15 cellular contexts compared by ENCODE assay signal in genomic region chr10:71276873-71277272, GRCh38. TPM values are rescaled to one million over a fixed set of nuclear protein-coding genes. Genes with fewer than 3 reads are reported as not detected.
DNase-seq lines count a peak whose midpoint lies in the region; TF ChIP-seq lines count a peak whose summit lies in the region.
"Had no signal": no experiment of that assay in that cellular context is flagged by ENCODE, and none has a peak within 500 bp of the region (broad histone marks: within the 10 kb centered on the region; RNA-seq: fewer than 3 reads in every experiment).

No MANE protein-coding gene starts in this region.

- H3K79me1 ChIP-seq in neuronal stem cell (ENCODE audit: low read depth, low read length): no peaks in the 10 kb centered on the region

- H3K4ac ChIP-seq in neuronal stem cell (ENCODE audit: low read length): no peak overlapping the region

- peak overlapping the region; percentile 26 for H2AK5ac ChIP-seq in neuronal stem cell (ENCODE audit: low read depth, low read length)

- H3K4me3 Mint-ChIP-seq in endodermal cell: no peak overlapping the region
- H3K4me3 Mint-ChIP-seq: CD8-positive, alpha-beta memory T cell had no signal

- peaks cover 64% of the 10 kb centered on the region for H3K79me2 ChIP-seq in SK-N-SH (ENCODE audit: insufficient read depth)

- intact Hi-C loops in posterior vena cava (cut with DNase I): loop anchor here in 1 of 2 donors (10.0 kb wide), 1 partner anchor 1512 kb away; no protein-coding TSS in a partner anchor

- H4K8ac ChIP-seq in neuronal stem cell (ENCODE audit: low read depth, low read length): no peak overlapping the region

- peak overlapping the region; percentile 41 for H2BK120ac ChIP-seq in neuronal stem cell (ENCODE audit: low read depth, low read length)

- peaks cover 5 to 7% of the 10 kb centered on the region in 2 experiments for H3K36me3 ChIP-seq in SK-N-SH (replicated peaks in 1 of 2; ENCODE audit: control insufficient read depth in 1 of 2, insufficient read depth in 2 of 2, low read length in 1 of 2)
- no peaks in the 10 kb centered on the region for H3K36me3 ChIP-seq in neuronal stem cell (replicated peaks in 1 of 2; ENCODE audit: control insufficient read depth in 2 of 2, insufficient read depth in 2 of 2, low read length in 2 of 2)
- no peaks in the 10 kb centered on the region for H3K36me3 ChIP-seq in endodermal cell (ENCODE audit: control insufficient read depth, insufficient read depth, low read length)
- H3K36me3 ChIP-seq: BLaER1 had no signal

- no peak overlapping the region for H3K4me2 ChIP-seq in SK-N-SH
- no peak overlapping the region for H3K4me2 ChIP-seq in neuronal stem cell (ENCODE audit: insufficient read depth, low read length, poor library complexity, severe bottlenecking)
- H3K4me2 ChIP-seq: A549, BLaER1 had no signal

- H3F3A ChIP-seq in SK-N-SH (replicated peaks; ENCODE audit: insufficient read depth): peaks cover 4% of the 10 kb centered on the region

- H3K27ac ChIP-seq in SK-N-SH (ENCODE audit: low read depth in 2 of 2, low read length in 1 of 2): peak overlapping the region in 1 of 2 experiments; percentile 99; a peak in 2 of 4 replicates
- peak overlapping the region; percentile 8 for H3K27ac ChIP-seq in caudate nucleus (ENCODE audit: low read depth, low read length)
- H3K27ac ChIP-seq in neuronal stem cell (replicated peaks; ENCODE audit: low read length): no peak overlapping the region
- H3K27ac ChIP-seq in endodermal cell (ENCODE audit: low read depth, low read length): no peak overlapping the region
- H3K27ac ChIP-seq: A549, BLaER1, GM23248, HL-60 had no signal

- no peak overlapping the region for H3K14ac ChIP-seq in neuronal stem cell (ENCODE audit: low read length)

- CTCF ChIA-PET in SK-N-SH (lab: Yijun Ruan, JAX): interaction anchor here (0.7 to 4.7 kb wide), 19 partner anchors 7 to 389 kb away, joined by 3 to 20 read pairs (median 4); partner anchors contain the start of genes PCBD1 and UNC5B

- peaks cover 18% of the 10 kb centered on the region for H3K4me1 Mint-ChIP-seq in endodermal cell
- H3K4me1 Mint-ChIP-seq: CD8-positive, alpha-beta memory T cell had no signal

- DNase-seq in SK-N-SH: peak; percentile 81
- DNase-seq in caudate nucleus (lab: John Stamatoyannopoulos, UW): no peak
- DNase-seq in neuronal stem cell (ENCODE audit: low spot score): no peak
- DNase-seq in T-helper 2 cell: no peak
- no peak for DNase-seq in posterior vena cava (ENCODE audit: low spot score)
- DNase-seq in endodermal cell: no peak
- DNase-seq: Caco-2; CD8-positive, alpha-beta memory T cell; DND-41; GDM1; GM23248; H7 had no signal

- no peaks in the 10 kb centered on the region for H3K27me3 Mint-ChIP-seq in endodermal cell (ENCODE audit: insufficient read depth)

- H3K4me1 ChIP-seq in SK-N-SH (ENCODE audit: control insufficient read depth in 1 of 2, insufficient read depth in 2 of 2, low read depth in 1 of 2, low read length in 1 of 2): peaks cover 11 to 84% of the 10 kb centered on the region in 2 experiments
- peaks cover 0 to 13% of the 10 kb centered on the region in 2 donors for H3K4me1 ChIP-seq in neuronal stem cell (ENCODE audit: control insufficient read depth in 2 of 2, insufficient read depth in 1 of 2, low read depth in 1 of 2, low read length in 2 of 2)
- peaks cover 9% of the 10 kb centered on the region for H3K4me1 ChIP-seq in endodermal cell (ENCODE audit: control insufficient read depth, insufficient read depth, low read length)
- H3K4me1 ChIP-seq: Caco-2 had no signal

- H3K4me3 ChIP-seq in SK-N-SH (ENCODE audit: low read depth in 2 of 2, low read length in 1 of 2) (no peak overlapping the region), neuronal stem cell (ENCODE audit: low read length in 2 of 2) (no peak overlapping the region), endodermal cell (ENCODE audit: low read length) (no peak overlapping the region)
- H3K4me3 ChIP-seq: A549, BLaER1, GM23248 had no signal

- H2AFZ ChIP-seq in SK-N-SH (ENCODE audit: low read depth) (no peak overlapping the region), neuronal stem cell (ENCODE audit: low read length) (no peak overlapping the region)
- H2AFZ ChIP-seq: GM23248 had no signal

- H3K9ac ChIP-seq in SK-N-SH (no peak overlapping the region), neuronal stem cell (ENCODE audit: low read depth, low read length, poor library complexity) (no peak overlapping the region), endodermal cell (ENCODE audit: extremely low read depth, low read length, poor library complexity, severe bottlenecking) (no peak overlapping the region)
- H3K9ac ChIP-seq: BLaER1, GM23248 had no signal

- H3K9me3 Mint-ChIP-seq in endodermal cell: no peaks in the 10 kb centered on the region
- H3K9me3 Mint-ChIP-seq: CD8-positive, alpha-beta memory T cell had no signal

- no peak overlapping the region for H2BK12ac ChIP-seq in neuronal stem cell (ENCODE audit: low read length)

- H3K27me3 ChIP-seq in SK-N-SH (ENCODE audit: insufficient read depth) (no peaks in the 10 kb centered on the region), neuronal stem cell (ENCODE audit: control insufficient read depth in 3 of 3, insufficient read depth in 3 of 3, low read depth in 1 of 3, low read length in 3 of 3) (peaks cover 0 to 7% (median 0%) of the 10 kb centered on the region in 3 experiments), endodermal cell (ENCODE audit: control insufficient read depth, insufficient read depth, low read length, poor library complexity, severe bottlenecking) (no peaks in the 10 kb centered on the region)
- H3K27me3 ChIP-seq: BLaER1 had no signal

- peak overlapping the region; percentile 38 for H2BK15ac ChIP-seq in neuronal stem cell (ENCODE audit: low read length)

- POLR2A ChIA-PET in SK-N-SH (lab: Yijun Ruan, JAX): interaction anchor here (0.9 to 4.4 kb wide), 15 partner anchors 11 to 386 kb away, joined by 3 to 39 read pairs (median 7); no protein-coding TSS in a partner anchor

- H4K20me1 ChIP-seq in SK-N-SH (ENCODE audit: insufficient read depth): peaks cover 79% of the 10 kb centered on the region; the same call in 1 of the 2 replicates
- H4K20me1 ChIP-seq: BLaER1 had no signal

- WGBS in SK-N-SH (ENCODE audit: low lambda C conversion rate): 73% methylated on average over 7 of the region's 9 CpGs
- no CpG with 5 or more reads among the region's 9 CpGs for WGBS in neuronal stem cell (ENCODE audit: extremely low coverage in 2 of 2, insufficient read length in 2 of 2, insufficient replicate concordance in 1 of 2), 2 donors
- WGBS in endodermal cell (ENCODE audit: insufficient coverage in 1 of 2, insufficient read length in 1 of 2), 2 experiments: 81 to 88% methylated on average over 8 to 9 of the region's 9 CpGs

- no peak overlapping the region for H2BK5ac ChIP-seq in neuronal stem cell (ENCODE audit: low read length)

- no peaks in the 10 kb centered on the region for H3K36me3 Mint-ChIP-seq in endodermal cell (ENCODE audit: low read depth)
- H3K36me3 Mint-ChIP-seq: CD8-positive, alpha-beta memory T cell had no signal

- no peaks in the 10 kb centered on the region for H3K9me2 ChIP-seq in SK-N-SH

- no peak overlapping the region for H3K18ac ChIP-seq in neuronal stem cell (ENCODE audit: low read length)

- peak; percentile 5; the same call in 1 of the 2 replicates for TF ChIP-seq RAD21 in SK-N-SH (IDR thresholded peaks at IDR 0.05; ENCODE audit: low read length)

- H4K91ac ChIP-seq in neuronal stem cell (ENCODE audit: low read depth, low read length, poor library complexity): no peak overlapping the region

- no peaks in the 10 kb centered on the region for H3K9me3 ChIP-seq in SK-N-SH
- H3K9me3 ChIP-seq in neuronal stem cell (replicated peaks in 1 of 2; ENCODE audit: control insufficient read depth in 2 of 2, insufficient read depth in 1 of 2, low read depth in 1 of 2, low read length in 2 of 2): no peaks in the 10 kb centered on the region
- H3K9me3 ChIP-seq in endodermal cell (ENCODE audit: control insufficient read depth, low read length): no peaks in the 10 kb centered on the region
- H3K9me3 ChIP-seq: A549, BLaER1, Caco-2 had no signal

- H3K23ac ChIP-seq in neuronal stem cell (ENCODE audit: low read depth, low read length, poor library complexity): no peak overlapping the region

- peak in 1 of 2 experiments; percentile 80; a peak in 2 of 4 replicates for TF ChIP-seq EP300 in SK-N-SH (IDR thresholded peaks at IDR 0.05; ENCODE audit: borderline replicate concordance in 1 of 2, low read depth in 1 of 2, low read length in 1 of 2)

- H3K27ac Mint-ChIP-seq in endodermal cell: no peak overlapping the region
- H3K27ac Mint-ChIP-seq: CD8-positive, alpha-beta memory T cell had no signal

- TF ChIP-seq CTCF in SK-N-SH (IDR thresholded peaks at IDR 0.05): no peak
- TF ChIP-seq CTCF in endodermal cell (conservative IDR thresholded peaks at IDR 0.05): no peak

TF ChIP-seq in SK-N-SH, 30 proteins besides CTCF, POLR2A, EP300 and RAD21 (continues in another document):
- peak; percentile 24 for TF ChIP-seq CHD2 (IDR thresholded peaks at IDR 0.05; ENCODE audit: low read length, partially characterized antibody)
- no peak for TF ChIP-seq POLR2AphosphoS5 (IDR thresholded peaks at IDR 0.05; ENCODE audit: low read depth, low read length)
- peak; percentile 71 for TF ChIP-seq MXI1 (IDR thresholded peaks at IDR 0.05; ENCODE audit: low read depth, low read length)

RNA-seq across cellular contexts. Expression of gene SLC29A3, which starts 42.2 kb away (rescaled TPM):
- 3.8 and 4.6 TPM in 2 replicates for polyA plus RNA-seq in SK-N-SH (2012; rRNA removed)
- polyA plus RNA-seq in SK-N-SH (2012; cell fraction: cytosol; rRNA removed): 2.2 and 3.1 TPM in 2 replicates
- polyA plus RNA-seq in SK-N-SH (2012; cell fraction: nucleus; rRNA removed): 3.6 and 4.6 TPM in 2 replicates
- polyA plus RNA-seq in neuronal stem cell (2013, experiment 1 of 2): 5.2 TPM
- 5.5 TPM for polyA plus RNA-seq in neuronal stem cell (2013, experiment 2 of 2)
- total RNA-seq in posterior vena cava (1 to 10 TPM; 3.5 to 6.2 TPM), endodermal cell (10 to 100 TPM; 14.1 to 16.8 TPM)
- polyA plus RNA-seq in endodermal cell (2013, experiment 1 of 2): 11.4 TPM
- polyA plus RNA-seq in endodermal cell (2013, experiment 2 of 2): 9.7 TPM
